Comparison of ENCODE assay signal across 9 cellular contexts in genomic region chr5:109692011-109692410, GRCh38. TPM values are rescaled to one million over a fixed set of nuclear protein-coding genes. Genes with fewer than 3 reads are reported as not detected.
A peak's percentile ranks its signal among the peaks of the same experiment; 100 is the strongest.
DNase-seq lines count a peak whose midpoint lies in the region; ATAC-seq, FAIRE-seq and TF ChIP-seq lines count a peak whose summit lies in the region.
"Had no signal": no experiment of that assay in that cellular context is flagged by ENCODE, and none has a peak within 500 bp of the region (broad histone marks: within the 10 kb centered on the region; RNA-seq: fewer than 3 reads in every experiment).

No MANE protein-coding gene starts in this region.

- DNase-seq in activated CD8-positive, alpha-beta memory T cell treated with anti-CD3 and anti-CD28 coated beads, Interleukin-2, amount 10 ng/mL, durations not matched to agents 7 days and 5 days = no peak
- DNase-seq in activated CD8-positive, alpha-beta memory T cell treated with anti-CD3 and anti-CD28 coated beads, Interleukin-2, amount 50 U/mL, for 4 hours = no peak
- peak; percentile 18 for DNase-seq in activated CD8-positive, alpha-beta T cell treated with anti-CD3 and anti-CD28 coated beads for 36 hours
- DNase-seq in hepatocyte (ENCODE audit: low spot score) (no peak), NCI-H1436 (lab: John Stamatoyannopoulos, UW) (no peak), urothelium cell line (ENCODE audit: low spot score) (no peak), posterior vena cava (ENCODE audit: low spot score) (no peak)

- H3K27me3 Mint-ChIP-seq in activated CD8-positive, alpha-beta memory T cell treated with anti-CD3 and anti-CD28 coated beads, Interleukin-2, amount 10 ng/mL, durations not matched to agents 7 days and 5 days = no peaks in the 10 kb centered on the region
- no peaks in the 10 kb centered on the region for H3K27me3 Mint-ChIP-seq in activated CD8-positive, alpha-beta T cell treated with anti-CD3 and anti-CD28 coated beads for 36 hours

- H3K27ac ChIP-seq in hepatocyte (peak overlapping the region; percentile 98), temporal lobe (ENCODE audit: low read depth, low read length) (peak overlapping the region; percentile 11)

- no peaks in the 10 kb centered on the region for H3K27me3 ChIP-seq in hepatocyte
- H3K27me3 ChIP-seq: neutrophil had no signal

- H3K4me2 ChIP-seq in hepatocyte = peak overlapping the region; percentile 85

- H4K20me1 ChIP-seq in hepatocyte (ENCODE audit: insufficient read depth, poor library complexity, severe bottlenecking) = peaks cover 41% of the 10 kb centered on the region

- peak overlapping the region; percentile 68 for H3K4me3 ChIP-seq in hepatocyte

- peak overlapping the region; percentile 23 for H3K27ac Mint-ChIP-seq in activated CD8-positive, alpha-beta memory T cell treated with anti-CD3 and anti-CD28 coated beads, Interleukin-2, amount 10 ng/mL, durations not matched to agents 7 days and 5 days
- peak overlapping the region; percentile 93 for H3K27ac Mint-ChIP-seq in activated CD8-positive, alpha-beta T cell treated with anti-CD3 and anti-CD28 coated beads for 36 hours

- no peaks in the 10 kb centered on the region for H3K9me3 Mint-ChIP-seq in activated CD8-positive, alpha-beta memory T cell treated with anti-CD3 and anti-CD28 coated beads, Interleukin-2, amount 10 ng/mL, durations not matched to agents 7 days and 5 days (ENCODE audit: low read depth)
- peaks cover 1% of the 10 kb centered on the region for H3K9me3 Mint-ChIP-seq in activated CD8-positive, alpha-beta T cell treated with anti-CD3 and anti-CD28 coated beads for 36 hours

- POLR2A ChIA-PET in activated CD8-positive, alpha-beta T cell treated with anti-CD3 and anti-CD28 coated beads for 36 hours (lab: Charles Lee) = interaction anchor here (1.1 to 1.4 kb wide), 3 partner anchors 11 to 357 kb away, joined by 3 to 4 read pairs (median 3); no protein-coding TSS in a partner anchor

- H3K4me3 Mint-ChIP-seq in activated CD8-positive, alpha-beta memory T cell treated with anti-CD3 and anti-CD28 coated beads, Interleukin-2, amount 10 ng/mL, durations not matched to agents 7 days and 5 days = peak overlapping the region; percentile 96
- peak overlapping the region; percentile 91 for H3K4me3 Mint-ChIP-seq in activated CD8-positive, alpha-beta T cell treated with anti-CD3 and anti-CD28 coated beads for 36 hours

- H2AFZ ChIP-seq in hepatocyte = no peak overlapping the region

- no peaks in the 10 kb centered on the region for H3K9me2 ChIP-seq in hepatocyte (replicated peaks; ENCODE audit: insufficient read depth)

- H3K79me2 ChIP-seq in hepatocyte = peaks cover 66% of the 10 kb centered on the region

- CTCF ChIA-PET in activated CD8-positive, alpha-beta memory T cell treated with anti-CD3 and anti-CD28 coated beads, Interleukin-2, amount 10 ng/mL, durations not matched to agents 7 days and 5 days (lab: Charles Lee) = interaction anchor here (2.3 kb wide), 1 partner anchor 13 kb away, joined by 6 read pairs; no protein-coding TSS in a partner anchor
- CTCF ChIA-PET in activated CD8-positive, alpha-beta T cell treated with anti-CD3 and anti-CD28 coated beads for 36 hours (lab: Charles Lee) = no interaction called here

- WGBS in hepatocyte (ENCODE audit: low lambda C conversion rate, missing lambda C conversion rate) = 64% methylated on average over 1 of the region's 1 CpG

- TF ChIP-seq CTCF in activated CD8-positive, alpha-beta T cell treated with anti-CD3 and anti-CD28 coated beads for 36 hours (IDR thresholded peaks at IDR 0.05) = no peak
- no peak for TF ChIP-seq CTCF in hepatocyte (IDR thresholded peaks at IDR 0.05; ENCODE audit: poor library complexity)

- intact Hi-C loops in activated CD8-positive, alpha-beta T cell treated with anti-CD3 and anti-CD28 coated beads for 36 hours (cut with micrococcal nuclease) = loop anchor here (5.0 to 10.0 kb wide), 4 partner anchors 95 to 363 kb away; partner anchors contain the start of gene PJA2
- intact Hi-C loops in posterior vena cava (cut with DNase I) = no loop called here

- peaks cover 34% of the 10 kb centered on the region for H3K4me1 ChIP-seq in hepatocyte (ENCODE audit: insufficient read depth)

- H3K36me3 Mint-ChIP-seq in activated CD8-positive, alpha-beta memory T cell treated with anti-CD3 and anti-CD28 coated beads, Interleukin-2, amount 10 ng/mL, durations not matched to agents 7 days and 5 days = peaks cover 11% of the 10 kb centered on the region
- H3K36me3 Mint-ChIP-seq in activated CD8-positive, alpha-beta T cell treated with anti-CD3 and anti-CD28 coated beads for 36 hours (ENCODE audit: low read depth) = peaks cover 16% of the 10 kb centered on the region

- peaks cover 6% of the 10 kb centered on the region for H3K9me3 ChIP-seq in hepatocyte (ENCODE audit: low read depth)
- H3K9me3 ChIP-seq: neutrophil had no signal

- FAIRE-seq in urothelium cell line (lab: Jason Lieb, UNC) = no peak

- peaks cover 64% of the 10 kb centered on the region for H3K4me1 Mint-ChIP-seq in activated CD8-positive, alpha-beta memory T cell treated with anti-CD3 and anti-CD28 coated beads, Interleukin-2, amount 10 ng/mL, durations not matched to agents 7 days and 5 days
- H3K4me1 Mint-ChIP-seq in activated CD8-positive, alpha-beta T cell treated with anti-CD3 and anti-CD28 coated beads for 36 hours (ENCODE audit: low read depth) = peaks cover 62% of the 10 kb centered on the region

- no peak for ATAC-seq in activated CD8-positive, alpha-beta memory T cell treated with anti-CD3 and anti-CD28 coated beads, Interleukin-2, amount 10 ng/mL, durations not matched to agents 7 days and 5 days
- no peak for ATAC-seq in activated CD8-positive, alpha-beta T cell treated with anti-CD3 and anti-CD28 coated beads for 36 hours

- no peaks in the 10 kb centered on the region for H3K36me3 ChIP-seq in hepatocyte (replicated peaks; ENCODE audit: insufficient read depth, low read depth)
- H3K36me3 ChIP-seq: neutrophil had no signal

RNA-seq across cellular contexts. Expression of gene MAN2A1, which starts 2.3 kb away (rescaled TPM):
- total RNA-seq in activated CD8-positive, alpha-beta memory T cell treated with anti-CD3 and anti-CD28 coated beads, Interleukin-2, amount 10 ng/mL, durations not matched to agents 7 days and 5 days = 10 to 100 TPM; 27.2 to 28.4 TPM
- total RNA-seq in activated CD8-positive, alpha-beta T cell treated with anti-CD3 and anti-CD28 coated beads for 36 hours = 10 to 100 TPM; 29.9 to 30.6 TPM
- total RNA-seq in hepatocyte (140 and 150 TPM in 2 replicates), temporal lobe (53.4 TPM), posterior vena cava (10 to 100 TPM; 43.9 to 44.5 TPM)
- polyA plus RNA-seq in hepatocyte = 29.8 and 31.5 TPM in 2 replicates
